In the genomic region with DNA sequence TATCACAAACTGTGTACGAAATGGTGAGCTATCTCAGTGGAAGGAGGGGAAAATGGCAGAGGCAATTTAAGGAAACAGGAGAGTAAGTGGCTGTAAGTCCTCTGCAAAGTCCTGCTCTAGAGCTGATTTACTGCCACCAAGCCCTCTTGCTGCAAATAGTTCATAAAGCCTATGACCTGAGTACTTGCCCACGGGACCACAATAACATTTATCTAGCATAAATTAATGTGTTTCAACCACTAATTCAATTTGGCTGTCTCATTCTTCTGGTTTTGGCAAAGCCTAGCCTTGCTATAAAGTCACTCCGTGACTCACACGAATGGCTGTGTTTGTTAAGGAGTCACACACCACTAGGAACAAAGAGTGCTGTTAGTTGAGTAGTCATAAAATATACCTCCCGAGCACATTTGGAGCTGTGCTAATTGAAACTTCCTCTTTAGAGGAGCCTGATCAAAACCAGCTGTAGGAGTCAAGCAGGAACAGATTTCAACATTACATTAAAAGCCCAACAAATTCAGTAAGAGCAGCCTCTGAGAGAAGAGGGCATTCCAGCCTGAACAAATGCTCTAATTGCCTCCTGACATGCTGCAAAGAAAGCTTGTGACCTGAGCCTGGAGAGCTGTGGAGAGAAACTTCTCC, we compare ENCODE assay signal across 8 cellular contexts.
DNase-seq lines count a peak whose midpoint lies in the region; FAIRE-seq and TF ChIP-seq lines count a peak whose summit lies in the region.

No MANE protein-coding gene starts in this region.

- in situ Hi-C loops in ACHN (cut with HindIII; ENCODE audit: low pct_ligation_motif_present, low pct_unique_long_range_greater_than_20kb, low sequenced_read_pairs): no loop called here

- no peaks in the 10 kb centered on the region for H3K4me1 ChIP-seq in OCI-LY3 (ENCODE audit: low read length)
- peaks cover 36% of the 10 kb centered on the region for H3K4me1 ChIP-seq in endothelial cell of umbilical vein (ENCODE audit: control insufficient read depth, extremely low read depth, insufficient read depth, low read length)
- H3K4me1 ChIP-seq in mucosa of stomach (ENCODE audit: control insufficient read depth, insufficient read depth, low read length): peaks cover 35% of the 10 kb centered on the region
- no peaks in the 10 kb centered on the region for H3K4me1 ChIP-seq in Karpas-422 (ENCODE audit: low read length)

- TF ChIP-seq POLR2A in endothelial cell of umbilical vein (IDR thresholded peaks at IDR 0.05; ENCODE audit: low read depth, low read length): peak; percentile 72

- no peaks in the 10 kb centered on the region for H3K36me3 ChIP-seq in OCI-LY3 (replicated peaks; ENCODE audit: low read depth, low read length)
- no peaks in the 10 kb centered on the region for H3K36me3 ChIP-seq in endothelial cell of umbilical vein (ENCODE audit: control insufficient read depth in 2 of 2, extremely low read depth in 1 of 2, insufficient read depth in 2 of 2, low read length in 2 of 2)
- no peaks in the 10 kb centered on the region for H3K36me3 ChIP-seq in mucosa of stomach (ENCODE audit: control insufficient read depth, insufficient read depth, low read length)
- H3K36me3 ChIP-seq in Karpas-422 (ENCODE audit: insufficient read depth, low read length): no peaks in the 10 kb centered on the region

- H3K9ac ChIP-seq in OCI-LY3 (ENCODE audit: low read length) (no peak overlapping the region), endothelial cell of umbilical vein (replicated peaks; ENCODE audit: extremely low read depth, insufficient read depth, low read length) (peak overlapping the region; percentile 87), mucosa of stomach (ENCODE audit: low read length) (peak overlapping the region; percentile 42), Karpas-422 (ENCODE audit: low read length) (no peak overlapping the region)

- CTCF ChIA-PET in endothelial cell of umbilical vein (lab: Charles Lee): interaction anchor here (0.8 to 3.1 kb wide), 11 partner anchors 8 to 886 kb away, joined by 3 to 21 read pairs (median 4); no protein-coding TSS in a partner anchor

- dilution Hi-C loops in endothelial cell of umbilical vein (cut with MboI; ENCODE audit: extremely low pct_ligation_motif_present, low sequenced_read_pairs): no loop called here

- DNase-seq in ACHN (peak; percentile 73), HS-5 (ENCODE audit: low read depth) (peak; percentile 98), endothelial cell of umbilical vein (ENCODE audit: low read depth, low spot score) (peak; percentile 96), Karpas-422 (no peak), posterior vena cava (ENCODE audit: low spot score) (no peak)
- DNase-seq in activated CD4-positive, alpha-beta T cell treated with anti-CD3 and anti-CD28 coated beads for 4 hours: no peak

- H4K20me1 ChIP-seq in OCI-LY3 (ENCODE audit: insufficient read depth, low read length): no peaks in the 10 kb centered on the region
- no peaks in the 10 kb centered on the region for H4K20me1 ChIP-seq in endothelial cell of umbilical vein (replicated peaks; ENCODE audit: control insufficient read depth, extremely low read depth, insufficient read depth, low read length)
- no peaks in the 10 kb centered on the region for H4K20me1 ChIP-seq in Karpas-422 (ENCODE audit: insufficient read depth, low read depth, low read length)

- no peaks in the 10 kb centered on the region for H3K27me3 ChIP-seq in OCI-LY3 (ENCODE audit: low read depth, low read length)
- H3K27me3 ChIP-seq in endothelial cell of umbilical vein (ENCODE audit: control insufficient read depth in 2 of 2, insufficient read depth in 2 of 2, low read length in 2 of 2): no peaks in the 10 kb centered on the region
- H3K27me3 ChIP-seq in mucosa of stomach (ENCODE audit: control insufficient read depth, insufficient read depth, low read length): no peaks in the 10 kb centered on the region
- H3K27me3 ChIP-seq in Karpas-422 (ENCODE audit: low read length): no peaks in the 10 kb centered on the region

- FAIRE-seq in endothelial cell of umbilical vein (lab: Jason Lieb, UNC): peak; percentile 84

- no peaks in the 10 kb centered on the region for H3K9me2 ChIP-seq in Karpas-422 (replicated peaks; ENCODE audit: insufficient read depth, low read length)

- TF ChIP-seq CTCF in OCI-LY3 (IDR thresholded peaks at IDR 0.05; ENCODE audit: low read depth, low read length) (no peak), endothelial cell of umbilical vein (IDR thresholded peaks at IDR 0.05; ENCODE audit: extremely low read depth in 1 of 2, insufficient read depth in 1 of 2, low read depth in 1 of 2, low read length in 2 of 2) (no peak)

- intact Hi-C loops in endothelial cell of umbilical vein (cut with micrococcal nuclease): loop anchor here (1.0 to 10.0 kb wide), 10 partner anchors 65 to 1603 kb away; no protein-coding TSS in a partner anchor
- intact Hi-C loops in posterior vena cava (cut with DNase I): loop anchor here in 1 of 2 donors (10.0 kb wide), 1 partner anchor 740 kb away; the partner anchor contains the start of gene ZNF608

- H3K79me2 ChIP-seq in OCI-LY3 (ENCODE audit: low read length) (no peaks in the 10 kb centered on the region), endothelial cell of umbilical vein (ENCODE audit: control insufficient read depth, insufficient read depth, low read length) (no peaks in the 10 kb centered on the region), Karpas-422 (ENCODE audit: low read length) (no peaks in the 10 kb centered on the region)

- no peak overlapping the region for H3K4me3 ChIP-seq in OCI-LY3 (ENCODE audit: low read length)
- peak overlapping the region in 1 of 3 experiments; percentile 28 for H3K4me3 ChIP-seq in endothelial cell of umbilical vein (replicated peaks in 1 of 3; ENCODE audit: insufficient read depth in 1 of 3, low read depth in 1 of 3, low read length in 3 of 3)
- peak overlapping the region; percentile 28 for H3K4me3 ChIP-seq in mucosa of stomach (ENCODE audit: low read length)
- H3K4me3 ChIP-seq in Karpas-422 (ENCODE audit: low read length): no peak overlapping the region

- H3K4me2 ChIP-seq in OCI-LY3 (ENCODE audit: low read length) (peak overlapping the region; percentile 20; the same call in 1 of the 2 replicates), endothelial cell of umbilical vein (ENCODE audit: insufficient read depth, low read length) (peak overlapping the region; percentile 76), Karpas-422 (ENCODE audit: low read depth, low read length, poor library complexity, severe bottlenecking) (no peak overlapping the region)

- H3K9me3 ChIP-seq in OCI-LY3 (ENCODE audit: insufficient read depth, low read length) (no peaks in the 10 kb centered on the region), endothelial cell of umbilical vein (replicated peaks; ENCODE audit: control insufficient read depth, insufficient read depth, low read length) (no peaks in the 10 kb centered on the region), mucosa of stomach (ENCODE audit: control insufficient read depth, low read length) (peaks cover 6% of the 10 kb centered on the region), Karpas-422 (ENCODE audit: low read length) (no peaks in the 10 kb centered on the region)

- POLR2A ChIA-PET in endothelial cell of umbilical vein (lab: Charles Lee): interaction anchor here (1.5 kb wide), 1 partner anchor 736 kb away, joined by 5 read pairs; no protein-coding TSS in a partner anchor

- H3K9me1 ChIP-seq in endothelial cell of umbilical vein (replicated peaks; ENCODE audit: control insufficient read depth, extremely low read depth, insufficient read depth, low read length): no peaks in the 10 kb centered on the region

- H2AFZ ChIP-seq in OCI-LY3 (ENCODE audit: low read depth, low read length): peak overlapping the region; percentile 65; the same call in 1 of the 2 replicates
- peak overlapping the region; percentile 67 for H2AFZ ChIP-seq in endothelial cell of umbilical vein (ENCODE audit: low read depth, low read length)
- H2AFZ ChIP-seq in Karpas-422 (ENCODE audit: low read length): no peak overlapping the region

- H3K27ac ChIP-seq in OCI-LY3 (ENCODE audit: low read length): no peak overlapping the region
- H3K27ac ChIP-seq in endothelial cell of umbilical vein (ENCODE audit: insufficient read depth, low read depth, low read length): peak overlapping the region; percentile 99
- H3K27ac ChIP-seq in Karpas-422 (ENCODE audit: low read length): no peak overlapping the region

- BruUV-seq in endothelial cell of umbilical vein (replicated peaks; lab: Mats Ljungman, UMichigan): TSS peak; percentile 89

TF ChIP-seq in endothelial cell of umbilical vein, 7 proteins besides CTCF, POLR2A, EP300 and RAD21:
- TF ChIP-seq, protein P1, sequence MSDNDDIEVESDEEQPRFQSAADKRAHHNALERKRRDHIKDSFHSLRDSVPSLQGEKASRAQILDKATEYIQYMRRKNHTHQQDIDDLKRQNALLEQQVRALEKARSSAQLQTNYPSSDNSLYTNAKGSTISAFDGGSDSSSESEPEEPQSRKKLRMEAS (IDR thresholded peaks at IDR 0.05; ENCODE audit: insufficient read depth, insufficient read length): no peak
- TF ChIP-seq JUN (IDR thresholded peaks at IDR 0.05; ENCODE audit: borderline replicate concordance, insufficient read depth, insufficient read length, low read depth) (peak; percentile 75), EZH2 (IDR thresholded peaks at IDR 0.05; ENCODE audit: borderline replicate concordance, low read depth, low read length, severe bottlenecking) (no peak), POLR2AphosphoS5 (IDR thresholded peaks at IDR 0.05; ENCODE audit: insufficient read depth, low read depth, low read length) (peak; percentile 60), GATA2 (IDR thresholded peaks at IDR 0.05; ENCODE audit: insufficient read depth, insufficient read length, low read depth, low read length) (peak; percentile 62), MYC (IDR thresholded peaks at IDR 0.05; ENCODE audit: low read depth, low read length) (no peak), FOS (IDR thresholded peaks at IDR 0.05; ENCODE audit: borderline replicate concordance, insufficient read depth, low read length) (peak; percentile 96)

Comparison
In these comparisons a context has a peak if more than half of its experiments do, and no peak if none do; other contexts are left out.
1. DNase-seq: peak in ACHN (single experiment), HS-5 (single experiment) and endothelial cell of umbilical vein (single experiment); none in Karpas-422 (single experiment), posterior vena cava (single experiment) and activated CD4-positive, alpha-beta T cell treated with anti-CD3 and anti-CD28 coated beads for 4 hours (0 of 2).
2. H3K9ac ChIP-seq: peak in endothelial cell of umbilical vein (single experiment) and mucosa of stomach (single experiment); none in OCI-LY3 (single experiment) and Karpas-422 (single experiment).